26 cellular contexts compared by ENCODE assay signal in the genomic region with DNA sequence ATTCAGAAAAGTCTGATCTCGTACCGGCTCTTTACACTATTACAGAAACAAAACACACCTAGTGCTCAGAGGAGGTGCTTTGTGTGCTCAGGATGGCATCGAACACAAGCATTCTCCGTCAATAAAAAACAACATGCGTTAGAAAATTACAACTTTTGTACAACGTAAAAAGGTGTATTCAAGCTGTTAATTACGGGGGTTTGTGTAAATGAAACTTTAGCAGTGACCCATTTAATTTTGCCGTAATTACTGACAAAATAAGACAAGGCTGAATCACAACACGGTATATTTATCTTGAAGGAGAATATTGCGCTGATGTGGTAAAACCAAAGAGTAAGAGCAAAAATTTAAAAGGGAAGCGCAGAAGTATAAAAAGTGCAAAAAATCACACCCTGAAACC. TPM values are rescaled to one million over a fixed set of nuclear protein-coding genes. Genes with fewer than 3 reads are reported as not detected.
"Had no signal": no experiment of that assay in that cellular context is flagged by ENCODE, and none has a peak within 500 bp of the region (broad histone marks: within the 10 kb centered on the region; RNA-seq: fewer than 3 reads in every experiment).

No MANE protein-coding gene starts in this region.

- H3K27ac Mint-ChIP-seq: activated B cell treated with CpG ODN at 0.5 μM for 24 hours; activated naive CD4-positive, alpha-beta T cell treated with anti-CD3 and anti-CD28 coated beads for 36 hours; activated T-helper 17 cell treated with anti-CD3 and anti-CD28 coated beads, Interleukin-2, amount 50 U/mL, for 72 hours; immature natural killer cell; nephron progenitor cell had no signal

- ATAC-seq: activated T-helper 17 cell treated with anti-CD3 and anti-CD28 coated beads, Interleukin-2, amount 50 U/mL, for 72 hours; gastrocnemius medialis; heart left ventricle had no signal

- DNase-seq: activated B cell treated with CpG ODN at 0.5 μM for 24 hours; activated CD4-positive, alpha-beta T cell treated with anti-CD3 and anti-CD28 coated beads for 4 hours; activated naive CD4-positive, alpha-beta T cell treated with anti-CD3 and anti-CD28 coated beads for 36 hours; aorta; colonic mucosa; erythroblast; gastrocnemius medialis; heart left ventricle; immature natural killer cell; kidney glomerular epithelial cell; left ventricle myocardium inferior; mammary epithelial cell; midbrain; stimulated activated CD4-positive, alpha-beta T cell treated with anti-CD3 and anti-CD28 coated beads, Interleukin-12 subunit alpha, Interleukin-12 subunit beta, amount 100 ng/mL, for 4 hours; stimulated activated CD4-positive, alpha-beta T cell treated with anti-CD3 and anti-CD28 coated beads, Interleukin-1b, Interleukin-23, amount 100 ng/mL, for 48 hours; stimulated activated CD8-positive, alpha-beta memory T cell treated with anti-CD3 and anti-CD28 coated beads, Interleukin-4, amount 100 ng/mL, for 48 hours; stimulated activated naive CD4-positive, alpha-beta T cell treated with Interleukin-2 at 50 U/mL for 16 hours had no signal

- H3K36me3 ChIP-seq: colonic mucosa, gastrocnemius medialis, heart left ventricle, left ventricle myocardium inferior, prostate gland, right atrium auricular region, tibial nerve had no signal

- H3K4me1 Mint-ChIP-seq: activated T-helper 17 cell treated with anti-CD3 and anti-CD28 coated beads, Interleukin-2, amount 50 U/mL, for 72 hours; nephron progenitor cell had no signal

- H3K4me3 Mint-ChIP-seq: activated B cell treated with CpG ODN at 0.5 μM for 24 hours; activated naive CD4-positive, alpha-beta T cell treated with anti-CD3 and anti-CD28 coated beads for 36 hours; activated T-helper 17 cell treated with anti-CD3 and anti-CD28 coated beads, Interleukin-2, amount 50 U/mL, for 72 hours; central memory CD8-positive, alpha-beta T cell; nephron progenitor cell; T-helper 2 cell treated with Interferon-gamma antibody and Interleukin-4, amounts not matched to agents 5 μg/mL and 100 μg/mL, for 36 hours had no signal

- H3K9me3 Mint-ChIP-seq: activated B cell treated with CpG ODN at 0.5 μM for 24 hours; activated naive CD4-positive, alpha-beta T cell treated with anti-CD3 and anti-CD28 coated beads for 36 hours; activated T-helper 17 cell treated with anti-CD3 and anti-CD28 coated beads, Interleukin-2, amount 50 U/mL, for 72 hours; central memory CD8-positive, alpha-beta T cell; nephron progenitor cell; T-helper 2 cell treated with Interferon-gamma antibody and Interleukin-4, amounts not matched to agents 5 μg/mL and 100 μg/mL, for 36 hours had no signal

- H3K27ac ChIP-seq: colonic mucosa, gastrocnemius medialis, heart left ventricle, left ventricle myocardium inferior, prostate gland, right atrium auricular region, tibial nerve had no signal

- H3K4me1 ChIP-seq: colonic mucosa, prostate gland had no signal

- H3K9me3 ChIP-seq: colonic mucosa, gastrocnemius medialis, heart left ventricle, left ventricle myocardium inferior, prostate gland, right atrium auricular region, tibial nerve had no signal

- H3K4me3 ChIP-seq: colonic mucosa, gastrocnemius medialis, left ventricle myocardium inferior, prostate gland, right atrium auricular region, tibial nerve had no signal

RNA-seq across cellular contexts. Expression of a gene that starts 6.5 kb away (rescaled TPM):
- total RNA-seq: activated B cell treated with CpG ODN at 0.5 μM for 24 hours; activated naive CD4-positive, alpha-beta T cell treated with anti-CD3 and anti-CD28 coated beads for 36 hours; activated T-helper 17 cell treated with anti-CD3 and anti-CD28 coated beads, Interleukin-2, amount 50 U/mL, for 72 hours; aorta; colonic mucosa; gastrocnemius medialis; heart left ventricle; left ventricle myocardium inferior; mammary epithelial cell; myocyte; osteocyte; right atrium auricular region; tibial nerve had no signal
- polyA plus RNA-seq: aorta, heart left ventricle, immature natural killer cell, mammary epithelial cell had no signal
